ENCODE assay signal across 14 cellular contexts in the genomic region with DNA sequence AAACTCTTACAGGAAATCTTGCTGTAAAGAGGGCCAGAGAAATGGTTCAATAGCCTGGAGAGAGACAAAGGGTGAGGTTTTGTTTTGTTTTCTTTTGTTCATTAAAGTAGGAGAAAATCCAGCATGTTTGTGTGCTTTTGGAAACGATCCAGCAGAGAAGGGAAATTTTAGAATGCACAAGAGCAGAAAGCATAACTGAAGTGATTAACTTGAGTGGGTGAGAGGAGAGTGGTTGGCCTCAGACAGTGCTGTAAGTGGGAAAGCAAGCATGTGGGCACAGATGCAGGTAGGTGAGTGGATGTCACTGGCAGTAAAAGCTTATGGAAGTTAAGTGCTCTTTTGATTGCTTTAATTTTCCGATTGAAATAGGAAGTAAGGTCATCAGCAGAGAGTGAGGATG.
DNase-seq lines count a peak whose midpoint lies in the region; ATAC-seq and TF ChIP-seq lines count a peak whose summit lies in the region.
"Had no signal": no experiment of that assay in that cellular context is flagged by ENCODE, and none has a peak within 500 bp of the region (broad histone marks: within the 10 kb centered on the region; RNA-seq: fewer than 3 reads in every experiment).

No MANE protein-coding gene starts in this region.

- H3K9me3 Mint-ChIP-seq in nephron progenitor cell = no peaks in the 10 kb centered on the region
- H3K9me3 Mint-ChIP-seq: activated naive CD4-positive, alpha-beta T cell treated with anti-CD3 and anti-CD28 coated beads, Interleukin-2, amount 10 ng/mL, durations not matched to agents 7 days and 5 days had no signal

- H3K27me3 ChIP-seq in muscle layer of colon (ENCODE audit: control insufficient read depth in 1 of 2, insufficient read depth in 2 of 2, low read length in 2 of 2) = no peaks in the 10 kb centered on the region
- H3K27me3 ChIP-seq: BLaER1 treated with 17β-estradiol and CSF1 and Interleukin-3, amounts not matched to agents 10 nM and 100 nM had no signal

- H3K27ac ChIP-seq in HEK293 (ENCODE audit: extremely low read depth, low read depth, low read length) (no peak overlapping the region), muscle layer of colon (ENCODE audit: low read depth, low read length) (peak overlapping the region; percentile 41)
- H3K27ac ChIP-seq: BLaER1 treated with 17β-estradiol and CSF1 and Interleukin-3, amounts not matched to agents 10 nM and 100 nM; PC-9; psoas muscle had no signal

- POLR2A ChIA-PET in HEK293 (lab: Yijun Ruan, JAX) = no interaction called here

- CTCF ChIA-PET in HEK293 (lab: Yijun Ruan, JAX) = interaction anchor here (0.6 kb wide), 1 partner anchor 828 kb away, joined by 3 read pairs; no protein-coding TSS in a partner anchor

- no peak for ATAC-seq in GM18505 (IDR thresholded peaks at IDR 0.05; ENCODE audit: unreplicated experiment)
- ATAC-seq in GM21528 (IDR thresholded peaks at IDR 0.05; ENCODE audit: low FRiP score, unreplicated experiment) = no peak
- ATAC-seq: activated CD8-positive, alpha-beta T cell treated with anti-CD3 and anti-CD28 coated beads, Interleukin-2, amount 10 ng/mL, durations not matched to agents 7 days and 5 days; psoas muscle had no signal

- no peaks in the 10 kb centered on the region for H3K27me3 Mint-ChIP-seq in nephron progenitor cell (ENCODE audit: low read depth, poor library complexity)
- H3K27me3 Mint-ChIP-seq: activated naive CD4-positive, alpha-beta T cell treated with anti-CD3 and anti-CD28 coated beads, Interleukin-2, amount 10 ng/mL, durations not matched to agents 7 days and 5 days had no signal

- H3K27ac Mint-ChIP-seq in nephron progenitor cell = no peak overlapping the region
- H3K27ac Mint-ChIP-seq: activated CD8-positive, alpha-beta T cell treated with anti-CD3 and anti-CD28 coated beads, Interleukin-2, amount 10 ng/mL, durations not matched to agents 7 days and 5 days; activated naive CD4-positive, alpha-beta T cell treated with anti-CD3 and anti-CD28 coated beads, Interleukin-2, amount 10 ng/mL, durations not matched to agents 7 days and 5 days had no signal

- no peak for TF ChIP-seq POLR2A in GM18505 (IDR thresholded peaks at IDR 0.05; ENCODE audit: borderline replicate concordance, extremely low read depth, insufficient read depth, insufficient read length)

- H3K9ac ChIP-seq in muscle layer of colon (ENCODE audit: low read length) = no peak overlapping the region
- H3K9ac ChIP-seq: BLaER1 treated with 17β-estradiol and CSF1 and Interleukin-3, amounts not matched to agents 10 nM and 100 nM had no signal

- peaks cover 8% of the 10 kb centered on the region for H3K4me1 ChIP-seq in HEK293 (ENCODE audit: control insufficient read depth, insufficient read depth, low read length)
- H3K4me1 ChIP-seq in muscle layer of colon (ENCODE audit: insufficient read depth, low read length) = peaks cover 4% of the 10 kb centered on the region
- H3K4me1 ChIP-seq: BLaER1 treated with 17β-estradiol and CSF1 and Interleukin-3, amounts not matched to agents 10 nM and 100 nM; psoas muscle had no signal

- TF ChIP-seq CTCF in HEK293 (tag by site-specific recombination; IDR thresholded peaks at IDR 0.05) (no peak), choroid plexus epithelial cell (conservative IDR thresholded peaks at IDR 0.05; ENCODE audit: low read depth, low read length) (no peak), nephron progenitor cell (IDR thresholded peaks at IDR 0.05) (no peak)

- H3K4me3 ChIP-seq in HEK293 (ENCODE audit: low read depth, low read length) (no peak overlapping the region), choroid plexus epithelial cell (ENCODE audit: low read depth, low read length) (no peak overlapping the region), muscle layer of colon (ENCODE audit: low read depth in 1 of 2, low read length in 2 of 2) (no peak overlapping the region)
- H3K4me3 ChIP-seq: BLaER1 treated with 17β-estradiol and CSF1 and Interleukin-3, amounts not matched to agents 10 nM and 100 nM; PC-9; psoas muscle had no signal

- H3K9me3 ChIP-seq in HEK293 (ENCODE audit: control insufficient read depth, insufficient read depth, low read depth, low read length) (no peaks in the 10 kb centered on the region), muscle layer of colon (ENCODE audit: low read length) (no peaks in the 10 kb centered on the region)
- H3K9me3 ChIP-seq: BLaER1 treated with 17β-estradiol and CSF1 and Interleukin-3, amounts not matched to agents 10 nM and 100 nM; psoas muscle had no signal

- H3K4me3 Mint-ChIP-seq in nephron progenitor cell = no peak overlapping the region
- H3K4me3 Mint-ChIP-seq: activated CD8-positive, alpha-beta T cell treated with anti-CD3 and anti-CD28 coated beads, Interleukin-2, amount 10 ng/mL, durations not matched to agents 7 days and 5 days; activated naive CD4-positive, alpha-beta T cell treated with anti-CD3 and anti-CD28 coated beads, Interleukin-2, amount 10 ng/mL, durations not matched to agents 7 days and 5 days had no signal

- H3K36me3 ChIP-seq in HEK293 (ENCODE audit: control insufficient read depth in 2 of 2, insufficient read depth in 1 of 2, low read length in 2 of 2) (peaks cover 0 to 10% of the 10 kb centered on the region in 2 experiments; a peak in 2 of 3 replicates), muscle layer of colon (ENCODE audit: insufficient read depth, low read length) (no peaks in the 10 kb centered on the region)

- peaks cover 13% of the 10 kb centered on the region for H3K4me1 Mint-ChIP-seq in nephron progenitor cell
- H3K4me1 Mint-ChIP-seq: activated naive CD4-positive, alpha-beta T cell treated with anti-CD3 and anti-CD28 coated beads, Interleukin-2, amount 10 ng/mL, durations not matched to agents 7 days and 5 days had no signal

- peaks cover 18% of the 10 kb centered on the region for H3K36me3 Mint-ChIP-seq in nephron progenitor cell (ENCODE audit: low read depth)

- DNase-seq in NCI-H2171 treated with DMSO at 0.1 percent for 48 hours (lab: John Stamatoyannopoulos, UW) (peak; percentile 84), choroid plexus epithelial cell (ENCODE audit: low read depth) (peak; percentile 33), nephron progenitor cell (no peak), NOMO-1 (lab: John Stamatoyannopoulos, UW; ENCODE audit: unreplicated experiment in 2 of 2) (no peak)
- DNase-seq: activated CD8-positive, alpha-beta T cell treated with anti-CD3 and anti-CD28 coated beads, Interleukin-2, amount 10 ng/mL, durations not matched to agents 7 days and 5 days; activated naive CD4-positive, alpha-beta T cell treated with anti-CD3 and anti-CD28 coated beads, Interleukin-2, amount 10 ng/mL, durations not matched to agents 7 days and 5 days; effector CD4-positive, alpha-beta T cell; PC-9; psoas muscle had no signal

TF ChIP-seq in HEK293, 187 proteins besides CTCF, POLR2A, EP300 and RAD21 (continues in another document):
- TF ChIP-seq, protein P1, sequence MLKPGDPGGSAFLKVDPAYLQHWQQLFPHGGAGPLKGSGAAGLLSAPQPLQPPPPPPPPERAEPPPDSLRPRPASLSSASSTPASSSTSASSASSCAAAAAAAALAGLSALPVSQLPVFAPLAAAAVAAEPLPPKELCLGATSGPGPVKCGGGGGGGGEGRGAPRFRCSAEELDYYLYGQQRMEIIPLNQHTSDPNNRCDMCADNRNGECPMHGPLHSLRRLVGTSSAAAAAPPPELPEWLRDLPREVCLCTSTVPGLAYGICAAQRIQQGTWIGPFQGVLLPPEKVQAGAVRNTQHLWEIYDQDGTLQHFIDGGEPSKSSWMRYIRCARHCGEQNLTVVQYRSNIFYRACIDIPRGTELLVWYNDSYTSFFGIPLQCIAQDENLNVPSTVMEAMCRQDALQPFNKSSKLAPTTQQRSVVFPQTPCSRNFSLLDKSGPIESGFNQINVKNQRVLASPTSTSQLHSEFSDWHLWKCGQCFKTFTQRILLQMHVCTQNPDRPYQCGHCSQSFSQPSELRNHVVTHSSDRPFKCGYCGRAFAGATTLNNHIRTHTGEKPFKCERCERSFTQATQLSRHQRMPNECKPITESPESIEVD (tag by site-specific recombination; IDR thresholded peaks at IDR 0.05) = peak; percentile 54; the same call in 1 of the 2 replicates
- TF ChIP-seq, protein P2, sequence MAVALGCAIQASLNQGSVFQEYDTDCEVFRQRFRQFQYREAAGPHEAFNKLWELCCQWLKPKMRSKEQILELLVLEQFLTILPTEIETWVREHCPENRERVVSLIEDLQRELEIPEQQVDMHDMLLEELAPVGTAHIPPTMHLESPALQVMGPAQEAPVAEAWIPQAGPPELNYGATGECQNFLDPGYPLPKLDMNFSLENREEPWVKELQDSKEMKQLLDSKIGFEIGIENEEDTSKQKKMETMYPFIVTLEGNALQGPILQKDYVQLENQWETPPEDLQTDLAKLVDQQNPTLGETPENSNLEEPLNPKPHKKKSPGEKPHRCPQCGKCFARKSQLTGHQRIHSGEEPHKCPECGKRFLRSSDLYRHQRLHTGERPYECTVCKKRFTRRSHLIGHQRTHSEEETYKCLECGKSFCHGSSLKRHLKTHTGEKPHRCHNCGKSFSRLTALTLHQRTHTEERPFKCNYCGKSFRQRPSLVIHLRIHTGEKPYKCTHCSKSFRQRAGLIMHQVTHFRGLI (tag by site-specific recombination; IDR thresholded peaks at IDR 0.05) = peak; percentile 58
- no peak for TF ChIP-seq ZNF140 (tag by site-specific recombination; IDR thresholded peaks at IDR 0.05)
- TF ChIP-seq ZFHX2 (tag by site-specific recombination; conservative IDR thresholded peaks at IDR 0.05) = peak; percentile 82

Comparison
In these comparisons a context has a peak if more than half of its experiments do, and no peak if none do; other contexts are left out.
1. DNase-seq: peak in NCI-H2171 treated with DMSO at 0.1 percent for 48 hours (single experiment) and choroid plexus epithelial cell (single experiment); none in nephron progenitor cell (single experiment) and NOMO-1 (0 of 2).